In genomic region chr17:76490112-76490710, GRCh38 we compare ENCODE assay signal across 22 cellular contexts. TPM values are rescaled to one million over a fixed set of nuclear protein-coding genes. Genes with fewer than 3 reads are reported as not detected.
DNase-seq lines count a peak whose midpoint lies in the region; ATAC-seq, FAIRE-seq and TF ChIP-seq lines count a peak whose summit lies in the region.
"Had no signal": no experiment of that assay in that cellular context is flagged by ENCODE, and none has a peak within 500 bp of the region (broad histone marks: within the 10 kb centered on the region; RNA-seq: fewer than 3 reads in every experiment).

No MANE protein-coding gene starts in this region.

- WGBS in transverse colon (ENCODE audit: low coverage in 1 of 2), 2 donors = 73 to 93% methylated on average over 3 to 9 of the region's 10 CpGs

- no peaks in the 10 kb centered on the region for H3K36me3 ChIP-seq in kidney (ENCODE audit: control insufficient read depth in 1 of 2, insufficient read depth in 2 of 2, low read length in 2 of 2)
- no peaks in the 10 kb centered on the region for H3K36me3 ChIP-seq in transverse colon
- H3K36me3 ChIP-seq: thoracic aorta had no signal

- H3K27ac Mint-ChIP-seq in T-helper 2 cell treated with Interferon-gamma antibody and Interleukin-4, amounts not matched to agents 5 μg/mL and 100 μg/mL, for 36 hours = peak overlapping the region; percentile 72
- peak overlapping the region; percentile 41 for H3K27ac Mint-ChIP-seq in activated T-helper 17 cell treated with anti-CD3 and anti-CD28 coated beads, Interleukin-2, amount 50 U/mL, for 72 hours

- no peak for FAIRE-seq in kidney (lab: Jason Lieb, UNC)

- no peak for ATAC-seq in activated T-helper 17 cell treated with anti-CD3 and anti-CD28 coated beads, Interleukin-2, amount 50 U/mL, for 72 hours (replicated peaks)
- ATAC-seq in GM19351 (IDR thresholded peaks at IDR 0.05; ENCODE audit: unreplicated experiment) (no peak), GM18858 (IDR thresholded peaks at IDR 0.05; ENCODE audit: unreplicated experiment) (no peak)
- ATAC-seq: foreskin keratinocyte, HCT116, left lobe of liver had no signal

- no peaks in the 10 kb centered on the region for H3K27me3 ChIP-seq in transverse colon
- H3K27me3 ChIP-seq: foreskin keratinocyte had no signal

- no peak for TF ChIP-seq EP300 in transverse colon (IDR thresholded peaks at IDR 0.05; ENCODE audit: low read depth)

- no peak overlapping the region for H3K4me3 ChIP-seq in kidney (ENCODE audit: low read length in 2 of 2)
- H3K4me3 ChIP-seq in transverse colon = no peak overlapping the region
- H3K4me3 ChIP-seq: thoracic aorta had no signal

- no peaks in the 10 kb centered on the region for H3K27me3 Mint-ChIP-seq in T-helper 2 cell treated with Interferon-gamma antibody and Interleukin-4, amounts not matched to agents 5 μg/mL and 100 μg/mL, for 36 hours (ENCODE audit: low read depth)
- no peaks in the 10 kb centered on the region for H3K27me3 Mint-ChIP-seq in activated T-helper 17 cell treated with anti-CD3 and anti-CD28 coated beads, Interleukin-2, amount 50 U/mL, for 72 hours

- H3K9ac ChIP-seq in kidney (ENCODE audit: low read length in 2 of 2) = no peak overlapping the region
- H3K9ac ChIP-seq: parathyroid adenoma, SK-N-SH had no signal

- DNase-seq in T-helper 2 cell treated with Interferon-gamma antibody and Interleukin-4, amounts not matched to agents 5 μg/mL and 100 μg/mL, for 36 hours (ENCODE audit: low spot score) = no peak
- no peak for DNase-seq in T-helper 2 cell
- peak; percentile 66 for DNase-seq in kidney
- DNase-seq in substantia nigra (lab: John Stamatoyannopoulos, UW) = peak in 1 of 49 donors; percentile 24
- DNase-seq in transverse colon = no peak
- DNase-seq: 8988T; amygdala; DMS53; foreskin keratinocyte; KG1; NCI-H1048; NCI-H82; SK-N-SH; stimulated activated CD4-positive, alpha-beta T cell treated with anti-CD3 and anti-CD28 coated beads, Interleukin-4, amount 100 ng/mL, for 24 hours had no signal

- peaks cover 4 to 14% of the 10 kb centered on the region in 2 donors for H3K4me1 ChIP-seq in kidney (ENCODE audit: control insufficient read depth in 1 of 2, insufficient read depth in 1 of 2, low read depth in 1 of 2, low read length in 2 of 2)
- H3K4me1 ChIP-seq in transverse colon = peaks cover 19 to 48% (median 42%) of the 10 kb centered on the region in 4 donors
- H3K4me1 ChIP-seq: parathyroid adenoma had no signal

- no peak for TF ChIP-seq POLR2A in transverse colon (IDR thresholded peaks at IDR 0.05)

- H3K9me3 Mint-ChIP-seq in T-helper 2 cell treated with Interferon-gamma antibody and Interleukin-4, amounts not matched to agents 5 μg/mL and 100 μg/mL, for 36 hours = no peaks in the 10 kb centered on the region
- no peaks in the 10 kb centered on the region for H3K9me3 Mint-ChIP-seq in activated T-helper 17 cell treated with anti-CD3 and anti-CD28 coated beads, Interleukin-2, amount 50 U/mL, for 72 hours

- peaks cover 26% of the 10 kb centered on the region for H3K4me1 Mint-ChIP-seq in T-helper 2 cell treated with Interferon-gamma antibody and Interleukin-4, amounts not matched to agents 5 μg/mL and 100 μg/mL, for 36 hours (ENCODE audit: low read depth)
- H3K4me1 Mint-ChIP-seq in activated T-helper 17 cell treated with anti-CD3 and anti-CD28 coated beads, Interleukin-2, amount 50 U/mL, for 72 hours = peaks cover 15% of the 10 kb centered on the region

- in situ Hi-C loops in transverse colon (cut with MboI; ENCODE audit: low pct_ligation_motif_present in 1 of 4, low pct_unique_long_range_greater_than_20kb in 1 of 4, low sequenced_read_pairs in 3 of 4) = no loop called here

- H3K36me3 Mint-ChIP-seq in T-helper 2 cell treated with Interferon-gamma antibody and Interleukin-4, amounts not matched to agents 5 μg/mL and 100 μg/mL, for 36 hours (ENCODE audit: low read depth) = peaks cover 8% of the 10 kb centered on the region
- H3K36me3 Mint-ChIP-seq in activated T-helper 17 cell treated with anti-CD3 and anti-CD28 coated beads, Interleukin-2, amount 50 U/mL, for 72 hours (ENCODE audit: low read depth) = peaks cover 21% of the 10 kb centered on the region

- H3K9me3 ChIP-seq in kidney (ENCODE audit: control insufficient read depth in 1 of 2, low read length in 2 of 2) = no peaks in the 10 kb centered on the region
- no peaks in the 10 kb centered on the region for H3K9me3 ChIP-seq in transverse colon
- H3K9me3 ChIP-seq: SK-N-SH, thoracic aorta had no signal

- intact Hi-C loops in kidney (cut with DNase I) (no loop called here), transverse colon (cut with DNase I; ENCODE audit: low total_unique reads) (no loop called here)

- no peak overlapping the region for H3K27ac ChIP-seq in kidney (ENCODE audit: low read depth in 2 of 2, low read length in 2 of 2)
- peak overlapping the region; percentile 72 for H3K27ac ChIP-seq in substantia nigra (ENCODE audit: low read depth, low read length, poor library complexity, severe bottlenecking)
- H3K27ac ChIP-seq in transverse colon = peak overlapping the region in 2 of 4 donors; percentile 84
- H3K27ac ChIP-seq: C4-2B, foreskin keratinocyte, parathyroid adenoma had no signal

- no peak for TF ChIP-seq CTCF in kidney (IDR thresholded peaks at IDR 0.05; ENCODE audit: borderline replicate concordance, extremely low read depth, insufficient read depth)
- TF ChIP-seq CTCF in transverse colon (IDR thresholded peaks at IDR 0.05) = no peak

- no peak overlapping the region for H3K4me3 Mint-ChIP-seq in T-helper 2 cell treated with Interferon-gamma antibody and Interleukin-4, amounts not matched to agents 5 μg/mL and 100 μg/mL, for 36 hours
- no peak overlapping the region for H3K4me3 Mint-ChIP-seq in activated T-helper 17 cell treated with anti-CD3 and anti-CD28 coated beads, Interleukin-2, amount 50 U/mL, for 72 hours

RNA-seq across cellular contexts. Expression of gene RHBDF2, which starts 11.0 kb away (rescaled TPM):
- 10 to 100 TPM; 33.3 to 56.5 TPM for total RNA-seq in activated T-helper 17 cell treated with anti-CD3 and anti-CD28 coated beads, Interleukin-2, amount 50 U/mL, for 72 hours
- total RNA-seq in kidney (58.6 TPM), transverse colon (10 to 100 TPM; 11.3 to 47.4 (median 23.2) TPM)
- 6.8 TPM for polyA plus RNA-seq in kidney (ENCODE audit: insufficient read depth, low read depth, low replicate concordance)

RNA-seq across cellular contexts. Expression of gene AANAT, which starts 22.8 kb away (rescaled TPM):
- not detected for total RNA-seq in activated T-helper 17 cell treated with anti-CD3 and anti-CD28 coated beads, Interleukin-2, amount 50 U/mL, for 72 hours
- total RNA-seq in kidney = not detected
- not detected for polyA plus RNA-seq in kidney (ENCODE audit: insufficient read depth, low read depth, low replicate concordance)
- not detected for total RNA-seq in transverse colon
- total RNA-seq: foreskin keratinocyte, left lobe of liver, thoracic aorta had no signal
- polyA plus RNA-seq: foreskin keratinocyte had no signal

RNA-seq across cellular contexts. Expression of gene UBE2O, which starts 37.3 kb away (rescaled TPM):
- total RNA-seq in activated T-helper 17 cell treated with anti-CD3 and anti-CD28 coated beads, Interleukin-2, amount 50 U/mL, for 72 hours = 10 to 100 TPM; 35.3 to 38.7 TPM
- total RNA-seq in kidney (21.3 TPM), transverse colon (10 to 100 TPM in 3 of 4 donors, 1 to 10 TPM in 1; 9.8 to 28.8 (median 15.9) TPM)
- polyA plus RNA-seq in kidney (ENCODE audit: insufficient read depth, low read depth, low replicate concordance) = 5.5 TPM

RNA-seq across cellular contexts. Expression of gene CYGB, which starts 47.3 kb away (rescaled TPM):
- total RNA-seq in activated T-helper 17 cell treated with anti-CD3 and anti-CD28 coated beads, Interleukin-2, amount 50 U/mL, for 72 hours = not detected
- total RNA-seq in kidney (12.6 TPM), transverse colon (10 to 100 TPM in 2 of 4 donors, 1 to 10 TPM in 2; 7.5 to 20.1 (median 11.3) TPM)
- polyA plus RNA-seq in kidney (ENCODE audit: insufficient read depth, low read depth, low replicate concordance) = 6.7 TPM

RNA-seq across cellular contexts. Expression of gene PRCD, which starts 49.6 kb away (rescaled TPM):
- total RNA-seq in activated T-helper 17 cell treated with anti-CD3 and anti-CD28 coated beads, Interleukin-2, amount 50 U/mL, for 72 hours = not detected
- 2.2 TPM for total RNA-seq in kidney
- not detected for polyA plus RNA-seq in kidney (ENCODE audit: insufficient read depth, low read depth, low replicate concordance)
- 1 to 10 TPM in 1 of 4 donors, under 1 TPM in 1, not detected in 2; 0.64 to 6.8 TPM for total RNA-seq in transverse colon
